In genomic region chr9:137398561-137399468, GRCh38 we compare ENCODE assay signal across 20 cellular contexts. TPM values are rescaled to one million over a fixed set of nuclear protein-coding genes. Genes with fewer than 3 reads are reported as not detected.
"Had no signal": no experiment of that assay in that cellular context is flagged by ENCODE, and none has a peak within 500 bp of the region (broad histone marks: within the 10 kb centered on the region; RNA-seq: fewer than 3 reads in every experiment).

No MANE protein-coding gene starts in this region.

- H3K4me3 Mint-ChIP-seq: stimulated activated effector memory CD8-positive, alpha-beta T cell treated with anti-CD3 and anti-CD28 coated beads, Interleukin-12 subunit alpha, Interleukin-12 subunit beta, amount 100 ng/mL, for 72 hours; T-helper 2 cell treated with Interferon-gamma antibody and Interleukin-4, amounts not matched to agents 5 μg/mL and 100 μg/mL, for 36 hours had no signal

- H3K27me3 ChIP-seq: brain microvascular endothelial cell, esophagus muscularis mucosa, pancreas, sigmoid colon had no signal

- ATAC-seq: pancreas had no signal

- H3K27ac ChIP-seq: brain microvascular endothelial cell, coronary artery, esophagus muscularis mucosa, pancreas, sigmoid colon, thoracic aorta had no signal

- H3K4me1 ChIP-seq: esophagus muscularis mucosa, pancreas, sigmoid colon had no signal

- H3K27ac Mint-ChIP-seq: activated T-cell treated with anti-CD3 and anti-CD28 coated beads, Interleukin-2, amount 50 U/mL, for 72 hours; stimulated activated effector memory CD8-positive, alpha-beta T cell treated with anti-CD3 and anti-CD28 coated beads, Interleukin-12 subunit alpha, Interleukin-12 subunit beta, amount 100 ng/mL, for 72 hours; T-helper 2 cell treated with Interferon-gamma antibody and Interleukin-4, amounts not matched to agents 5 μg/mL and 100 μg/mL, for 36 hours had no signal

- DNase-seq: activated CD4-positive, alpha-beta T cell treated with anti-CD3 and anti-CD28 coated beads, Interleukin-2, amount 50 U/mL, for 4 hours; activated effector memory CD4-positive, alpha-beta T cell treated with anti-CD3 and anti-CD28 coated beads, Interleukin-2, amount 50 U/mL, for 16 hours; aorta; brain microvascular endothelial cell; central memory CD4-positive, alpha-beta T cell; hippocampal formation; islet precursor cell; naive B cell; sigmoid colon had no signal

- H3K4me3 ChIP-seq: coronary artery, esophagus muscularis mucosa, pancreas, sigmoid colon, thoracic aorta had no signal

- H3K36me3 ChIP-seq: brain microvascular endothelial cell, pancreas, thoracic aorta had no signal

- H3K27me3 Mint-ChIP-seq: naive B cell had no signal

- FAIRE-seq: pancreas, TTC549 had no signal

- H3K9me3 Mint-ChIP-seq: activated T-cell treated with anti-CD3 and anti-CD28 coated beads, Interleukin-2, amount 50 U/mL, for 72 hours; stimulated activated effector memory CD8-positive, alpha-beta T cell treated with anti-CD3 and anti-CD28 coated beads, Interleukin-12 subunit alpha, Interleukin-12 subunit beta, amount 100 ng/mL, for 72 hours; T-helper 2 cell treated with Interferon-gamma antibody and Interleukin-4, amounts not matched to agents 5 μg/mL and 100 μg/mL, for 36 hours had no signal

- H3K9me3 ChIP-seq: esophagus muscularis mucosa, pancreas, sigmoid colon, thoracic aorta had no signal

RNA-seq across cellular contexts. Expression of gene ENTPD8, which starts 42.3 kb away (rescaled TPM):
- total RNA-seq: activated CD8-positive, alpha-beta memory T cell treated with anti-CD3 and anti-CD28 coated beads for 36 hours; activated T-cell treated with anti-CD3 and anti-CD28 coated beads, Interleukin-2, amount 50 U/mL, for 72 hours; aorta; esophagus muscularis mucosa; mononuclear cell; thoracic aorta; ureter had no signal
